In the genomic region with DNA sequence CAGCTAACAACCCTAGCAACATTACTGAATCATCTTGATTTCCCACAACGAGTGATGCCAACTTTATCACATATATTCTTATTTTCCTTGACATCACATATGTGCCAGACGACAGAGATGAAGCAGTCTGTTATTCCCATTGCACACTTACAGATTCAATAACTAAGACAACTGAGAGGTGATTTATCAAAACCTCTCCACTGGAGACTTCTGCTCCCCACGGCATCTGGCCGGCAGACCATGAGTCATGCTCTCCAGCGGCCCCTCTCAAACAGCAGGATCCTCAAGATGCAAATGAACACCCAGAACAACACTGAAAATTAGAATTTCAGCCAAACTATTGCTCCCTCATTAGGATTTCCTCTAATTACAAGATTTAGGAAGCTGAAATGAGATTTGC, we compare ENCODE assay signal across 24 cellular contexts. TPM values are rescaled to one million over a fixed set of nuclear protein-coding genes. Genes with fewer than 3 reads are reported as not detected.
DNase-seq lines count a peak whose midpoint lies in the region; TF ChIP-seq lines count a peak whose summit lies in the region.
"Had no signal": no experiment of that assay in that cellular context is flagged by ENCODE, and none has a peak within 500 bp of the region (broad histone marks: within the 10 kb centered on the region; RNA-seq: fewer than 3 reads in every experiment).

No MANE protein-coding gene starts in this region.

- 62 to 100% methylated on average over 1 to 5 of the region's 5 CpGs for WGBS in endodermal cell (ENCODE audit: insufficient coverage in 1 of 2, insufficient read length in 1 of 2), 2 experiments

- peaks cover 2% of the 10 kb centered on the region for H3K27me3 Mint-ChIP-seq in endodermal cell (ENCODE audit: insufficient read depth)
- H3K27me3 Mint-ChIP-seq: stimulated activated naive CD8-positive, alpha-beta T cell treated with anti-CD3 and anti-CD28 coated beads, Interleukin-15, amount 100 ng/mL, for 72 hours had no signal

- peak; percentile 32 for DNase-seq in A673 (ENCODE audit: low spot score)
- DNase-seq in DMS 273 (lab: John Stamatoyannopoulos, UW; ENCODE audit: unreplicated experiment) = peak; percentile 61
- peak; percentile 83 for DNase-seq in NCI-H69 (lab: John Stamatoyannopoulos, UW)
- DNase-seq in endodermal cell = no peak
- DNase-seq in NOMO-1 treated with dmso at 0.1 percent for 144 hours (lab: John Stamatoyannopoulos, UW; ENCODE audit: unreplicated experiment) = no peak
- DNase-seq in medulla oblongata (ENCODE audit: extremely low spot score) = no peak
- no peak for DNase-seq in NCI-H748 (lab: John Stamatoyannopoulos, UW; ENCODE audit: unreplicated experiment)
- no peak for DNase-seq in NCI-H128 (lab: John Stamatoyannopoulos, UW; ENCODE audit: unreplicated experiment)
- DNase-seq: activated CD4-positive, alpha-beta T cell treated with anti-CD3 and anti-CD28 coated beads for 1 hour; activated CD8-positive, alpha-beta T cell treated with anti-CD3 and anti-CD28 coated beads, Interleukin-2, amount 10 ng/mL, durations not matched to agents 7 days and 5 days; CD4-positive, alpha-beta memory T cell; DMS153; KG1; kidney glomerular epithelial cell; NCI-H187; NCI-H2227 treated with DMSO at 0.1 percent for 48 hours; NK-92 treated with Interleukin-12 subunit alpha and Interleukin-12 subunit beta, amount 100 ng/mL, for 24 hours; SJCRH30; stimulated activated naive CD8-positive, alpha-beta T cell treated with anti-CD3 and anti-CD28 coated beads, Interleukin-15, amount 100 ng/mL, for 72 hours; T-cell; thyroid gland had no signal

- H3K9ac ChIP-seq in endodermal cell (ENCODE audit: extremely low read depth, low read length, poor library complexity, severe bottlenecking) = no peak overlapping the region

- H3K4me3 Mint-ChIP-seq in endodermal cell = no peak overlapping the region
- H3K4me3 Mint-ChIP-seq: activated CD8-positive, alpha-beta T cell treated with anti-CD3 and anti-CD28 coated beads, Interleukin-2, amount 10 ng/mL, durations not matched to agents 7 days and 5 days; CD4-positive, alpha-beta memory T cell; GM23338; stimulated activated naive CD8-positive, alpha-beta T cell treated with anti-CD3 and anti-CD28 coated beads, Interleukin-15, amount 100 ng/mL, for 72 hours; T-cell had no signal

- H3K4me3 ChIP-seq in A673 (ENCODE audit: low read depth, low read length, poor library complexity, severe bottlenecking) (no peak overlapping the region), endodermal cell (ENCODE audit: low read length) (no peak overlapping the region)
- H3K4me3 ChIP-seq: GM12878, GM23338, lung, SJCRH30, thyroid gland had no signal

- POLR2A ChIA-PET in A673 (lab: Charles Lee; ENCODE audit: low non-redundant PET) = no interaction called here

- no peaks in the 10 kb centered on the region for H3K36me3 Mint-ChIP-seq in endodermal cell (ENCODE audit: low read depth)
- H3K36me3 Mint-ChIP-seq: CD4-positive, alpha-beta memory T cell; T-cell had no signal

- H3K9me3 ChIP-seq in A673 (ENCODE audit: low read depth, low read length, poor library complexity, severe bottlenecking) (no peaks in the 10 kb centered on the region), endodermal cell (ENCODE audit: control insufficient read depth, low read length) (no peaks in the 10 kb centered on the region)
- H3K9me3 ChIP-seq: SJCRH30, thyroid gland had no signal

- H3K36me3 ChIP-seq in A673 (ENCODE audit: insufficient read depth, low read length, poor library complexity, severe bottlenecking) (no peaks in the 10 kb centered on the region), endodermal cell (ENCODE audit: control insufficient read depth, insufficient read depth, low read length) (no peaks in the 10 kb centered on the region)
- H3K36me3 ChIP-seq: SJCRH30, thyroid gland had no signal

- no peaks in the 10 kb centered on the region for H3K4me1 ChIP-seq in A673 (ENCODE audit: insufficient read depth, low read length, poor library complexity, severe bottlenecking)
- no peaks in the 10 kb centered on the region for H3K4me1 ChIP-seq in endodermal cell (ENCODE audit: control insufficient read depth, insufficient read depth, low read length)
- H3K4me1 ChIP-seq: SJCRH30, thyroid gland had no signal

- H3K9me3 Mint-ChIP-seq in endodermal cell = peaks cover 3% of the 10 kb centered on the region

- H3K27ac Mint-ChIP-seq in endodermal cell = no peak overlapping the region
- H3K27ac Mint-ChIP-seq: activated CD8-positive, alpha-beta T cell treated with anti-CD3 and anti-CD28 coated beads, Interleukin-2, amount 10 ng/mL, durations not matched to agents 7 days and 5 days; CD4-positive, alpha-beta memory T cell; GM23338; T-cell had no signal

- no peak overlapping the region for H3K27ac ChIP-seq in A673 (ENCODE audit: low read depth, low read length, poor library complexity, severe bottlenecking)
- H3K27ac ChIP-seq in endodermal cell (ENCODE audit: low read depth, low read length) = peak overlapping the region; percentile 0
- H3K27ac ChIP-seq: SJCRH30, thyroid gland had no signal

- no peaks in the 10 kb centered on the region for H3K4me1 Mint-ChIP-seq in endodermal cell
- H3K4me1 Mint-ChIP-seq: CD4-positive, alpha-beta memory T cell; stimulated activated naive CD8-positive, alpha-beta T cell treated with anti-CD3 and anti-CD28 coated beads, Interleukin-15, amount 100 ng/mL, for 72 hours; T-cell had no signal

- intact Hi-C loops in A673 (cut with micrococcal nuclease; ENCODE audit: unreplicated experiment) = no loop called here

- no TSS peak for BruUV-seq in A673 (replicated peaks; lab: Mats Ljungman, UMichigan)

- CTCF ChIA-PET in A673 (lab: Charles Lee) = no interaction called here

- no peaks in the 10 kb centered on the region for H3K27me3 ChIP-seq in A673 (replicated peaks; ENCODE audit: insufficient read depth, low read depth, low read length, poor library complexity)
- H3K27me3 ChIP-seq in endodermal cell (ENCODE audit: control insufficient read depth, insufficient read depth, low read length, poor library complexity, severe bottlenecking) = no peaks in the 10 kb centered on the region
- H3K27me3 ChIP-seq: SJCRH30, thyroid gland had no signal

- TF ChIP-seq CTCF in A673 (conservative IDR thresholded peaks at IDR 0.05; ENCODE audit: low read depth, low read length) = no peak
- TF ChIP-seq CTCF in endodermal cell (conservative IDR thresholded peaks at IDR 0.05) = no peak

RNA-seq across cellular contexts. Expression of a gene that starts 57.1 kb away (rescaled TPM):
- total RNA-seq in A673 (2021) (1.6 and 2.1 TPM in 2 replicates), endodermal cell (1 to 10 TPM; 3.5 to 5.5 TPM)
- polyA plus RNA-seq in endodermal cell (2013, experiment 1 of 2) = 36.4 TPM
- polyA plus RNA-seq in endodermal cell (2013, experiment 2 of 2) = 35.1 TPM
- total RNA-seq: activated CD8-positive, alpha-beta T cell treated with anti-CD3 and anti-CD28 coated beads, Interleukin-2, amount 10 ng/mL, durations not matched to agents 7 days and 5 days; SJCRH30; T-cell had no signal

Comparison
In these comparisons a context has a peak if more than half of its experiments do, and no peak if none do; other contexts are left out.
1. DNase-seq: peak in A673 (single experiment), DMS 273 (single experiment) and NCI-H69 (single experiment); none in endodermal cell (single experiment), NOMO-1 treated with dmso at 0.1 percent for 144 hours (single experiment), medulla oblongata (single experiment), NCI-H748 (single experiment) and NCI-H128 (single experiment).